In the genomic region with DNA sequence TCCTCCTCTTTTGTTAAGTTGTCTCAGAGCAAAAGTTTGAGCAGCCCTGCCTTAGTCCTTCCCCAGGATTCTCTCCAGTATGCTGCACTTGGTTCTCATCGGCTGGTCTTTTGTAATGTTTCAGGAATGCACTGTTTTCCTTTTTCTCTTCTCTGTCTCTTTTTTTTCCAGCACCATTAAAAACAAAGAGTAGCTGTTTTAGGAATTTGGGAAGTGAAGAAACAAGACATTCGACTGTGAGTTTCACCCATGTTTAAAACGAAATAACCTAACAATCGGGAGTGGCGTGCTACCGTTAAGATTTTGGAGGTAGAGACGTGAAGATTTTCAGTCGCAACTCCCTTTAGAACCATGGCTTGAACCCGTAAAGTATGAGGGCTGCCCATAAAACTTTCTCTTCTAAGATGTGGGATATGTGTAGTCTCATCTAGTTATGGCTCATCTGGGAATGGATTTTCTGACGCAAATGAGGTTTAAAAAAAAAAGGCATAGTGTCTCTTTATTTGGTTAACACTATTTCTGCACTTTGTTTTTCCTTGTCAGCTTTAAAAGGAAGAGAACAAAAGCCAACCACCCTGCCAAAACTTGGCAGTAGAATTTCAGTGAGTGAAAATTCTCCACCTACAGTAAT, we compare ENCODE assay signal across 11 cellular contexts. TPM values are rescaled to one million over a fixed set of nuclear protein-coding genes. Genes with fewer than 3 reads are reported as not detected.
DNase-seq lines count a peak whose midpoint lies in the region; ATAC-seq and TF ChIP-seq lines count a peak whose summit lies in the region.
"Had no signal": no experiment of that assay in that cellular context is flagged by ENCODE, and none has a peak within 500 bp of the region (broad histone marks: within the 10 kb centered on the region; RNA-seq: fewer than 3 reads in every experiment).

No MANE protein-coding gene starts in this region.

- DNase-seq in AG04449 (ENCODE audit: low read depth, low spot score): peak; percentile 70
- no peak for DNase-seq in Right ventricle myocardium superior
- no peak for DNase-seq in iPS-NIHi7 (ENCODE audit: extremely low spot score)
- no peak for DNase-seq in SW480 (ENCODE audit: low spot score)
- no peak for DNase-seq in NAMALWA (ENCODE audit: low spot score)
- no peak for DNase-seq in stimulated activated effector memory CD8-positive, alpha-beta T cell treated with anti-CD3 and anti-CD28 coated beads, Interleukin-12 subunit alpha, Interleukin-12 subunit beta, amount 100 ng/mL, for 72 hours (ENCODE audit: low spot score in 2 of 2)
- DNase-seq: NCI-H1930, spleen had no signal

- ATAC-seq in SK-N-SH treated with all-trans-retinoic acid at 6 μM for 48 hours (peak; percentile 51), Right ventricle myocardium superior (ENCODE audit: poor library complexity) (peak; percentile 48)
- no peak for ATAC-seq in stimulated activated effector memory CD8-positive, alpha-beta T cell treated with anti-CD3 and anti-CD28 coated beads, Interleukin-12 subunit alpha, Interleukin-12 subunit beta, amount 100 ng/mL, for 72 hours
- ATAC-seq: Panc1 had no signal

- H3K9ac ChIP-seq in rectal smooth muscle tissue (ENCODE audit: low read length): peak overlapping the region; percentile 25

- peak overlapping the region; percentile 92 for H3K27ac ChIP-seq in rectal smooth muscle tissue (ENCODE audit: low read depth, low read length)
- H3K27ac ChIP-seq: spleen had no signal

- intact Hi-C loops in Right ventricle myocardium superior (cut with DNase I): no loop called here

- H3K36me3 ChIP-seq in rectal smooth muscle tissue (ENCODE audit: control insufficient read depth, insufficient read depth, low read length): no peaks in the 10 kb centered on the region
- H3K36me3 ChIP-seq: spleen had no signal

- peaks cover 5% of the 10 kb centered on the region for H3K4me1 Mint-ChIP-seq in stimulated activated effector memory CD8-positive, alpha-beta T cell treated with anti-CD3 and anti-CD28 coated beads, Interleukin-12 subunit alpha, Interleukin-12 subunit beta, amount 100 ng/mL, for 72 hours

- no peak for TF ChIP-seq CTCF in AG04449 (IDR thresholded peaks at IDR 0.05; ENCODE audit: insufficient read depth, low read length, missing control alignments)

- H3K27ac Mint-ChIP-seq in stimulated activated effector memory CD8-positive, alpha-beta T cell treated with anti-CD3 and anti-CD28 coated beads, Interleukin-12 subunit alpha, Interleukin-12 subunit beta, amount 100 ng/mL, for 72 hours: no peak overlapping the region

- no peak overlapping the region for H3K4me3 ChIP-seq in AG04449 (ENCODE audit: low read depth, low read length)
- H3K4me3 ChIP-seq in rectal smooth muscle tissue (ENCODE audit: low read length): peak overlapping the region; percentile 33
- H3K4me3 ChIP-seq: spleen had no signal

- POLR2A ChIA-PET in AG04449 (lab: Yijun Ruan, JAX): interaction anchor here (0.6 to 1.4 kb wide), 5 partner anchors 10 to 85 kb away, joined by 3 to 4 read pairs (median 3); no protein-coding TSS in a partner anchor

- no peaks in the 10 kb centered on the region for H3K9me3 Mint-ChIP-seq in stimulated activated effector memory CD8-positive, alpha-beta T cell treated with anti-CD3 and anti-CD28 coated beads, Interleukin-12 subunit alpha, Interleukin-12 subunit beta, amount 100 ng/mL, for 72 hours

- peaks cover 56% of the 10 kb centered on the region for H3K4me1 ChIP-seq in rectal smooth muscle tissue (ENCODE audit: control insufficient read depth, insufficient read depth, low read length)
- H3K4me1 ChIP-seq: spleen had no signal

- no peak overlapping the region for H3K4me3 Mint-ChIP-seq in stimulated activated effector memory CD8-positive, alpha-beta T cell treated with anti-CD3 and anti-CD28 coated beads, Interleukin-12 subunit alpha, Interleukin-12 subunit beta, amount 100 ng/mL, for 72 hours

- H3K36me3 Mint-ChIP-seq in stimulated activated effector memory CD8-positive, alpha-beta T cell treated with anti-CD3 and anti-CD28 coated beads, Interleukin-12 subunit alpha, Interleukin-12 subunit beta, amount 100 ng/mL, for 72 hours: no peaks in the 10 kb centered on the region

- CTCF ChIA-PET in AG04449 (lab: Yijun Ruan, JAX): interaction anchor here (1.0 to 1.4 kb wide), 3 partner anchors 9 to 59 kb away, joined by 3 to 13 read pairs (median 7); partner anchors contain the start of gene PRIM2

- no peaks in the 10 kb centered on the region for H3K27me3 ChIP-seq in rectal smooth muscle tissue (ENCODE audit: control insufficient read depth, insufficient read depth, low read length)

TF ChIP-seq in SK-N-SH treated with all-trans-retinoic acid at 6 μM for 48 hours, 23 proteins besides CTCF, POLR2A, EP300 and RAD21:
- TF ChIP-seq ZNF70 (CRISPR knock-in tag; IDR thresholded peaks at IDR 0.05) (no peak), ZC3H10 (CRISPR knock-in tag; IDR thresholded peaks at IDR 0.05) (no peak), ZNF8 (CRISPR knock-in tag; IDR thresholded peaks at IDR 0.05) (no peak)
- TF ChIP-seq, protein P1, sequence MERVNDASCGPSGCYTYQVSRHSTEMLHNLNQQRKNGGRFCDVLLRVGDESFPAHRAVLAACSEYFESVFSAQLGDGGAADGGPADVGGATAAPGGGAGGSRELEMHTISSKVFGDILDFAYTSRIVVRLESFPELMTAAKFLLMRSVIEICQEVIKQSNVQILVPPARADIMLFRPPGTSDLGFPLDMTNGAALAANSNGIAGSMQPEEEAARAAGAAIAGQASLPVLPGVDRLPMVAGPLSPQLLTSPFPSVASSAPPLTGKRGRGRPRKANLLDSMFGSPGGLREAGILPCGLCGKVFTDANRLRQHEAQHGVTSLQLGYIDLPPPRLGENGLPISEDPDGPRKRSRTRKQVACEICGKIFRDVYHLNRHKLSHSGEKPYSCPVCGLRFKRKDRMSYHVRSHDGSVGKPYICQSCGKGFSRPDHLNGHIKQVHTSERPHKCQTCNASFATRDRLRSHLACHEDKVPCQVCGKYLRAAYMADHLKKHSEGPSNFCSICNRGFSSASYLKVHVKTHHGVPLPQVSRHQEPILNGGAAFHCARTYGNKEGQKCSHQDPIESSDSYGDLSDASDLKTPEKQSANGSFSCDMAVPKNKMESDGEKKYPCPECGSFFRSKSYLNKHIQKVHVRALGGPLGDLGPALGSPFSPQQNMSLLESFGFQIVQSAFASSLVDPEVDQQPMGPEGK (CRISPR knock-in tag; IDR thresholded peaks at IDR 0.05; ENCODE audit: borderline replicate concordance): no peak
- TF ChIP-seq, protein P2, sequence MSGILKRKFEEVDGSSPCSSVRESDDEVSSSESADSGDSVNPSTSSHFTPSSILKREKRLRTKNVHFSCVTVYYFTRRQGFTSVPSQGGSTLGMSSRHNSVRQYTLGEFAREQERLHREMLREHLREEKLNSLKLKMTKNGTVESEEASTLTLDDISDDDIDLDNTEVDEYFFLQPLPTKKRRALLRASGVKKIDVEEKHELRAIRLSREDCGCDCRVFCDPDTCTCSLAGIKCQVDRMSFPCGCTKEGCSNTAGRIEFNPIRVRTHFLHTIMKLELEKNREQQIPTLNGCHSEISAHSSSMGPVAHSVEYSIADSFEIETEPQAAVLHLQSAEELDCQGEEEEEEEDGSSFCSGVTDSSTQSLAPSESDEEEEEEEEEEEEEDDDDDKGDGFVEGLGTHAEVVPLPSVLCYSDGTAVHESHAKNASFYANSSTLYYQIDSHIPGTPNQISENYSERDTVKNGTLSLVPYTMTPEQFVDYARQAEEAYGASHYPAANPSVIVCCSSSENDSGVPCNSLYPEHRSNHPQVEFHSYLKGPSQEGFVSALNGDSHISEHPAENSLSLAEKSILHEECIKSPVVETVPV (CRISPR knock-in tag; IDR thresholded peaks at IDR 0.05): no peak

RNA-seq across cellular contexts. Expression of gene RAB23, which starts 35.9 kb away (rescaled TPM):
- total RNA-seq in Right ventricle myocardium superior: 10.8 TPM

RNA-seq across cellular contexts. Expression of gene PRIM2, which starts 59.4 kb away (rescaled TPM):
- 3.1 TPM for total RNA-seq in Right ventricle myocardium superior
